Comparison of ENCODE assay signal across 1 cellular context in the genomic region with DNA sequence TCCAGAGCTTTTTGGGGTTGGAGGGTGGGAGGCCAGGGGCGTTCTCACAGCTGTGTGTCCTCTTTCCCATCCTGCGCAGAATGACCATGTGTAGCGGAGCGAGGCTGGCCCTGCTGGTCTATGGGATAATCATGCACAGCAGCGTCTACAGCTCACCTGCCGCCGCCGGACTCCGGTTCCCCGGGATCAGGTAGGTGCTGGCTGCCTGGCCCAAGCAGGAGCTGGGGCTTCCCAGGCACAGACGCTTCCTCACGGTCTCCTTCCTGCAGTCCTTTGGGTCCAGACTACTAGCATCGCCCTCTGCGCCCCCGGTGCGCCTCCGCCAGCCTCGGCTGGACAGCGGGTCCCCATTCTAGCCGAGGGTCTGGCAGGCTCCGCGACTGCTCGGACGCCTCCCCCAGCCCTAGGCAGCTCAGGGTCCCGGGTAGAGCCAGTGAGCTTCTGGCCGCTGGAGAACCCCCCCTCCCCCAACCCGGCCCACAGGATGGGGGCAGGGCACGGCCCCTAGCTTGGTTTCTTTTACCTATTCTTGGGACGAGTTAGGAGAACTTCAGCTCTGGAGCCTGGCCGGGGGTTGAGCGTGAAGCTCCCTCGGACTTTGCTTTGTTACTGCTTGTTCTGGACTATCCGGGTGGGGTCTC.
TF ChIP-seq lines count a peak whose summit lies in the region.

No MANE protein-coding gene starts in this region.

TF ChIP-seq in GM23338, 12 proteins besides CTCF, POLR2A, EP300 and RAD21 (continued from another document):
- TF ChIP-seq, protein P1, sequence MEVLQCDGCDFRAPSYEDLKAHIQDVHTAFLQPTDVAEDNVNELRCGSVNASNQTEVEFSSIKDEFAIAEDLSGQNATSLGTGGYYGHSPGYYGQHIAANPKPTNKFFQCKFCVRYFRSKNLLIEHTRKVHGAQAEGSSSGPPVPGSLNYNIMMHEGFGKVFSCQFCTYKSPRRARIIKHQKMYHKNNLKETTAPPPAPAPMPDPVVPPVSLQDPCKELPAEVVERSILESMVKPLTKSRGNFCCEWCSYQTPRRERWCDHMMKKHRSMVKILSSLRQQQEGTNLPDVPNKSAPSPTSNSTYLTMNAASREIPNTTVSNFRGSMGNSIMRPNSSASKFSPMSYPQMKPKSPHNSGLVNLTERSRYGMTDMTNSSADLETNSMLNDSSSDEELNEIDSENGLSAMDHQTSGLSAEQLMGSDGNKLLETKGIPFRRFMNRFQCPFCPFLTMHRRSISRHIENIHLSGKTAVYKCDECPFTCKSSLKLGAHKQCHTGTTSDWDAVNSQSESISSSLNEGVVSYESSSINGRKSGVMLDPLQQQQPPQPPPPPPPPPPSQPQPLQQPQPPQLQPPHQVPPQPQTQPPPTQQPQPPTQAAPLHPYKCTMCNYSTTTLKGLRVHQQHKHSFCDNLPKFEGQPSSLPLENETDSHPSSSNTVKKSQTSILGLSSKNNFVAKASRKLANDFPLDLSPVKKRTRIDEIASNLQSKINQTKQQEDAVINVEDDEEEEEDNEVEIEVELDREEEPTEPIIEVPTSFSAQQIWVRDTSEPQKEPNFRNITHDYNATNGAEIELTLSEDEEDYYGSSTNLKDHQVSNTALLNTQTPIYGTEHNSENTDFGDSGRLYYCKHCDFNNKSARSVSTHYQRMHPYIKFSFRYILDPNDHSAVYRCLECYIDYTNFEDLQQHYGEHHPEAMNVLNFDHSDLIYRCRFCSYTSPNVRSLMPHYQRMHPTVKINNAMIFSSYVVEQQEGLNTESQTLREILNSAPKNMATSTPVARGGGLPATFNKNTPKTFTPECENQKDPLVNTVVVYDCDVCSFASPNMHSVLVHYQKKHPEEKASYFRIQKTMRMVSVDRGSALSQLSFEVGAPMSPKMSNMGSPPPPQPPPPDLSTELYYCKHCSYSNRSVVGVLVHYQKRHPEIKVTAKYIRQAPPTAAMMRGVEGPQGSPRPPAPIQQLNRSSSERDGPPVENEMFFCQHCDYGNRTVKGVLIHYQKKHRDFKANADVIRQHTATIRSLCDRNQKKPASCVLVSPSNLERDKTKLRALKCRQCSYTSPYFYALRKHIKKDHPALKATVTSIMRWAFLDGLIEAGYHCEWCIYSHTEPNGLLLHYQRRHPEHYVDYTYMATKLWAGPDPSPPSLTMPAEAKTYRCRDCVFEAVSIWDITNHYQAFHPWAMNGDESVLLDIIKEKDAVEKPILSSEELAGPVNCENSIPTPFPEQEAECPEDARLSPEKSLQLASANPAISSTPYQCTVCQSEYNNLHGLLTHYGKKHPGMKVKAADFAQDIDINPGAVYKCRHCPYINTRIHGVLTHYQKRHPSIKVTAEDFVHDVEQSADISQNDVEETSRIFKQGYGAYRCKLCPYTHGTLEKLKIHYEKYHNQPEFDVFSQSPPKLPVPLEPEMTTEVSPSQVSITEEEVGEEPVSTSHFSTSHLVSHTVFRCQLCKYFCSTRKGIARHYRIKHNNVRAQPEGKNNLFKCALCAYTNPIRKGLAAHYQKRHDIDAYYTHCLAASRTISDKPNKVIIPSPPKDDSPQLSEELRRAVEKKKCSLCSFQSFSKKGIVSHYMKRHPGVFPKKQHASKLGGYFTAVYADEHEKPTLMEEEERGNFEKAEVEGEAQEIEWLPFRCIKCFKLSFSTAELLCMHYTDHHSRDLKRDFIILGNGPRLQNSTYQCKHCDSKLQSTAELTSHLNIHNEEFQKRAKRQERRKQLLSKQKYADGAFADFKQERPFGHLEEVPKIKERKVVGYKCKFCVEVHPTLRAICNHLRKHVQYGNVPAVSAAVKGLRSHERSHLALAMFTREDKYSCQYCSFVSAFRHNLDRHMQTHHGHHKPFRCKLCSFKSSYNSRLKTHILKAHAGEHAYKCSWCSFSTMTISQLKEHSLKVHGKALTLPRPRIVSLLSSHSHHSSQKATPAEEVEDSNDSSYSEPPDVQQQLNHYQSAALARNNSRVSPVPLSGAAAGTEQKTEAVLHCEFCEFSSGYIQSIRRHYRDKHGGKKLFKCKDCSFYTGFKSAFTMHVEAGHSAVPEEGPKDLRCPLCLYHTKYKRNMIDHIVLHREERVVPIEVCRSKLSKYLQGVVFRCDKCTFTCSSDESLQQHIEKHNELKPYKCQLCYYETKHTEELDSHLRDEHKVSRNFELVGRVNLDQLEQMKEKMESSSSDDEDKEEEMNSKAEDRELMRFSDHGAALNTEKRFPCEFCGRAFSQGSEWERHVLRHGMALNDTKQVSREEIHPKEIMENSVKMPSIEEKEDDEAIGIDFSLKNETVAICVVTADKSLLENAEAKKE (CRISPR knock-in tag; IDR thresholded peaks at IDR 0.05): no peak
- TF ChIP-seq EZH2 (IDR thresholded peaks at IDR 0.05; ENCODE audit: low read depth, unreplicated experiment): no peak
- TF ChIP-seq JUNB (IDR thresholded peaks at IDR 0.05; ENCODE audit: unreplicated experiment): no peak
- TF ChIP-seq, protein P2, sequence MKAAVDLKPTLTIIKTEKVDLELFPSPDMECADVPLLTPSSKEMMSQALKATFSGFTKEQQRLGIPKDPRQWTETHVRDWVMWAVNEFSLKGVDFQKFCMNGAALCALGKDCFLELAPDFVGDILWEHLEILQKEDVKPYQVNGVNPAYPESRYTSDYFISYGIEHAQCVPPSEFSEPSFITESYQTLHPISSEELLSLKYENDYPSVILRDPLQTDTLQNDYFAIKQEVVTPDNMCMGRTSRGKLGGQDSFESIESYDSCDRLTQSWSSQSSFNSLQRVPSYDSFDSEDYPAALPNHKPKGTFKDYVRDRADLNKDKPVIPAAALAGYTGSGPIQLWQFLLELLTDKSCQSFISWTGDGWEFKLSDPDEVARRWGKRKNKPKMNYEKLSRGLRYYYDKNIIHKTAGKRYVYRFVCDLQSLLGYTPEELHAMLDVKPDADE (IDR thresholded peaks at IDR 0.05): no peak
TF ChIP-seq in GM23338: peak in this region for 0.
